Comparison of ENCODE assay signal across 23 cellular contexts in genomic region chr1:200875416-200875815, GRCh38. TPM values are rescaled to one million over a fixed set of nuclear protein-coding genes. Genes with fewer than 3 reads are reported as not detected.
A peak's percentile ranks its signal among the peaks of the same experiment; 100 is the strongest.
DNase-seq lines count a peak whose midpoint lies in the region; TF ChIP-seq lines count a peak whose summit lies in the region.
"Had no signal": no experiment of that assay in that cellular context is flagged by ENCODE, and none has a peak within 500 bp of the region (broad histone marks: within the 10 kb centered on the region; RNA-seq: fewer than 3 reads in every experiment).

No MANE protein-coding gene starts in this region.

- H3K4me1 ChIP-seq in CD4-positive, alpha-beta memory T cell (ENCODE audit: insufficient read depth, low read length) = peaks cover 64% of the 10 kb centered on the region
- no peaks in the 10 kb centered on the region for H3K4me1 ChIP-seq in endodermal cell (ENCODE audit: control insufficient read depth, insufficient read depth, low read length)
- peaks cover 22% of the 10 kb centered on the region for H3K4me1 ChIP-seq in neural progenitor cell

- H3K4me2 ChIP-seq in neural progenitor cell = peak overlapping the region; percentile 9

- 86 to 93% methylated on average over 1 to 5 of the region's 5 CpGs for WGBS in endodermal cell (ENCODE audit: insufficient coverage in 1 of 2, insufficient read length in 1 of 2), 2 experiments

- intact Hi-C loops in activated CD4-positive, alpha-beta T cell treated with anti-CD3 and anti-CD28 coated beads, Interleukin-2, amount 10 ng/mL, durations not matched to agents 24 days and 14 days (cut with micrococcal nuclease) = no loop called here
- intact Hi-C loops in CD4-positive, alpha-beta memory T cell (cut with micrococcal nuclease) = no loop called here

- no peaks in the 10 kb centered on the region for H3K79me2 ChIP-seq in neural progenitor cell (ENCODE audit: low read depth)

- no peak overlapping the region for H3K27ac Mint-ChIP-seq in activated CD4-positive, alpha-beta T cell treated with anti-CD3 and anti-CD28 coated beads, Interleukin-2, amount 10 ng/mL, durations not matched to agents 24 days and 14 days
- peak overlapping the region in 5 of 7 donors; percentile 19 to 88 (median 83) for H3K27ac Mint-ChIP-seq in CD4-positive, alpha-beta memory T cell
- H3K27ac Mint-ChIP-seq in endodermal cell (no peak overlapping the region), neural progenitor cell (peak overlapping the region; percentile 79)
- no peak overlapping the region for H3K27ac Mint-ChIP-seq in activated naive CD4-positive, alpha-beta T cell treated with anti-CD3 and anti-CD28 coated beads, Interleukin-2, amount 10 ng/mL, durations not matched to agents 7 days and 5 days
- H3K27ac Mint-ChIP-seq: HFFc6 had no signal

- CTCF ChIA-PET in CD4-positive, alpha-beta memory T cell (lab: Charles Lee; ENCODE audit: partially characterized antibody) = interaction anchor here (0.6 to 1.0 kb wide), 2 partner anchors 17 to 64 kb away, joined by 3 to 4 read pairs; no protein-coding TSS in a partner anchor
- CTCF ChIA-PET in activated naive CD4-positive, alpha-beta T cell treated with anti-CD3 and anti-CD28 coated beads, Interleukin-2, amount 10 ng/mL, durations not matched to agents 7 days and 5 days (lab: Charles Lee) = no interaction called here

- H3K36me3 Mint-ChIP-seq in activated CD4-positive, alpha-beta T cell treated with anti-CD3 and anti-CD28 coated beads, Interleukin-2, amount 10 ng/mL, durations not matched to agents 24 days and 14 days (ENCODE audit: low read depth) = no peaks in the 10 kb centered on the region
- peaks cover 0 to 5% of the 10 kb centered on the region in 2 donors for H3K36me3 Mint-ChIP-seq in CD4-positive, alpha-beta memory T cell
- H3K36me3 Mint-ChIP-seq in endodermal cell (ENCODE audit: low read depth) (no peaks in the 10 kb centered on the region), neural progenitor cell (peaks cover 2% of the 10 kb centered on the region)
- H3K36me3 Mint-ChIP-seq in activated naive CD4-positive, alpha-beta T cell treated with anti-CD3 and anti-CD28 coated beads, Interleukin-2, amount 10 ng/mL, durations not matched to agents 7 days and 5 days = no peaks in the 10 kb centered on the region

- no peaks in the 10 kb centered on the region for H3K9me3 Mint-ChIP-seq in activated CD4-positive, alpha-beta T cell treated with anti-CD3 and anti-CD28 coated beads, Interleukin-2, amount 10 ng/mL, durations not matched to agents 24 days and 14 days
- H3K9me3 Mint-ChIP-seq in CD4-positive, alpha-beta memory T cell = no peaks in the 10 kb centered on the region
- no peaks in the 10 kb centered on the region for H3K9me3 Mint-ChIP-seq in endodermal cell
- peaks cover 2% of the 10 kb centered on the region for H3K9me3 Mint-ChIP-seq in neural progenitor cell
- H3K9me3 Mint-ChIP-seq in activated naive CD4-positive, alpha-beta T cell treated with anti-CD3 and anti-CD28 coated beads, Interleukin-2, amount 10 ng/mL, durations not matched to agents 7 days and 5 days = no peaks in the 10 kb centered on the region
- H3K9me3 Mint-ChIP-seq: H9, HFFc6 had no signal

- DNase-seq in activated CD4-positive, alpha-beta T cell treated with anti-CD3 and anti-CD28 coated beads, Interleukin-2, amount 10 ng/mL, durations not matched to agents 24 days and 14 days = peak; percentile 38
- DNase-seq in activated CD4-positive, alpha-beta T cell treated with anti-CD3 and anti-CD28 coated beads for 48 hours = no peak
- no peak for DNase-seq in CD4-positive, alpha-beta memory T cell
- DNase-seq in endodermal cell (peak; percentile 44), neural progenitor cell (ENCODE audit: low spot score) (no peak), NCI-H774 (lab: John Stamatoyannopoulos, UW) (no peak), RKO (ENCODE audit: low spot score) (no peak)
- no peak for DNase-seq in activated naive CD4-positive, alpha-beta T cell treated with anti-CD3 and anti-CD28 coated beads, Interleukin-2, amount 10 ng/mL, durations not matched to agents 7 days and 5 days
- DNase-seq: ACHN; H9; HFFc6; KG1; NCI-H1092 treated with DMSO at 0.1 percent for 48 hours; NCI-H1436 treated with DMSO at 0.1 percent for 48 hours; NCI-H1930; NCI-H2227 treated with DMSO at 0.1 percent for 48 hours; NCI-H510A; NK-92 treated with Interleukin-12 subunit alpha and Interleukin-12 subunit beta, amount 100 ng/mL, for 24 hours; Peyer's patch; SJCRH30 had no signal

- no peak overlapping the region for H3K9ac ChIP-seq in endodermal cell (ENCODE audit: extremely low read depth, low read length, poor library complexity, severe bottlenecking)
- no peak overlapping the region for H3K9ac ChIP-seq in neural progenitor cell

- no peaks in the 10 kb centered on the region for H3K36me3 ChIP-seq in CD4-positive, alpha-beta memory T cell (ENCODE audit: insufficient read depth, low read length)
- no peaks in the 10 kb centered on the region for H3K36me3 ChIP-seq in endodermal cell (ENCODE audit: control insufficient read depth, insufficient read depth, low read length)
- no peaks in the 10 kb centered on the region for H3K36me3 ChIP-seq in neural progenitor cell
- H3K36me3 ChIP-seq: Peyer's patch, SJCRH30 had no signal

- peaks cover 8% of the 10 kb centered on the region for H3K4me1 Mint-ChIP-seq in activated CD4-positive, alpha-beta T cell treated with anti-CD3 and anti-CD28 coated beads, Interleukin-2, amount 10 ng/mL, durations not matched to agents 24 days and 14 days
- H3K4me1 Mint-ChIP-seq in CD4-positive, alpha-beta memory T cell = peaks cover 37 to 73% (median 62%) of the 10 kb centered on the region in 4 donors
- H3K4me1 Mint-ChIP-seq in endodermal cell (peaks cover 14% of the 10 kb centered on the region), neural progenitor cell (peaks cover 20% of the 10 kb centered on the region)
- H3K4me1 Mint-ChIP-seq in activated naive CD4-positive, alpha-beta T cell treated with anti-CD3 and anti-CD28 coated beads, Interleukin-2, amount 10 ng/mL, durations not matched to agents 7 days and 5 days = peaks cover 26% of the 10 kb centered on the region

- no peak for TF ChIP-seq CTCF in endodermal cell (conservative IDR thresholded peaks at IDR 0.05)
- TF ChIP-seq CTCF in neural progenitor cell (IDR thresholded peaks at IDR 0.05) = no peak

- H2AFZ ChIP-seq in neural progenitor cell (replicated peaks) = peak overlapping the region; percentile 85

- no peaks in the 10 kb centered on the region for H3K9me3 ChIP-seq in CD4-positive, alpha-beta memory T cell (ENCODE audit: control insufficient read depth in 1 of 2, low read length in 2 of 2)
- H3K9me3 ChIP-seq in endodermal cell (ENCODE audit: control insufficient read depth, low read length) = no peaks in the 10 kb centered on the region
- H3K9me3 ChIP-seq in neural progenitor cell (ENCODE audit: low read depth) = no peaks in the 10 kb centered on the region
- H3K9me3 ChIP-seq: Peyer's patch, SJCRH30 had no signal

- no peaks in the 10 kb centered on the region for H3F3A ChIP-seq in neural progenitor cell (ENCODE audit: low read depth)

- POLR2A ChIA-PET in CD4-positive, alpha-beta memory T cell (lab: Charles Lee; ENCODE audit: partially characterized antibody) = interaction anchor here (1.0 to 2.9 kb wide), 3 partner anchors 9 to 13 kb away, joined by 4 to 14 read pairs (median 4); no protein-coding TSS in a partner anchor

- no peaks in the 10 kb centered on the region for H3K27me3 ChIP-seq in CD4-positive, alpha-beta memory T cell (ENCODE audit: insufficient read depth, low read length)
- H3K27me3 ChIP-seq in endodermal cell (ENCODE audit: control insufficient read depth, insufficient read depth, low read length, poor library complexity, severe bottlenecking) (no peaks in the 10 kb centered on the region), neural progenitor cell (no peaks in the 10 kb centered on the region)
- H3K27me3 ChIP-seq: SJCRH30 had no signal

- H3K27ac ChIP-seq in CD4-positive, alpha-beta memory T cell (ENCODE audit: low read depth, low read length) = no peak overlapping the region
- H3K27ac ChIP-seq in endodermal cell (ENCODE audit: low read depth, low read length) (no peak overlapping the region), neural progenitor cell (no peak overlapping the region)
- H3K27ac ChIP-seq: 22Rv1, C4-2B, Peyer's patch, SJCRH30 had no signal

- no peak overlapping the region for H3K4me3 Mint-ChIP-seq in activated CD4-positive, alpha-beta T cell treated with anti-CD3 and anti-CD28 coated beads, Interleukin-2, amount 10 ng/mL, durations not matched to agents 24 days and 14 days
- H3K4me3 Mint-ChIP-seq in CD4-positive, alpha-beta memory T cell = peak overlapping the region in 7 of 8 donors; percentile 56 to 89 (median 83)
- H3K4me3 Mint-ChIP-seq in endodermal cell (no peak overlapping the region), neural progenitor cell (peak overlapping the region; percentile 55)
- no peak overlapping the region for H3K4me3 Mint-ChIP-seq in activated naive CD4-positive, alpha-beta T cell treated with anti-CD3 and anti-CD28 coated beads, Interleukin-2, amount 10 ng/mL, durations not matched to agents 7 days and 5 days
- H3K4me3 Mint-ChIP-seq: H9, HFFc6 had no signal

- no peaks in the 10 kb centered on the region for H4K20me1 ChIP-seq in neural progenitor cell (ENCODE audit: low read depth)

- H3K4me3 ChIP-seq in CD4-positive, alpha-beta memory T cell (ENCODE audit: low read length in 2 of 2) = no peak overlapping the region
- H3K4me3 ChIP-seq in endodermal cell (ENCODE audit: low read length) = no peak overlapping the region
- H3K4me3 ChIP-seq in neural progenitor cell = no peak overlapping the region
- H3K4me3 ChIP-seq: Peyer's patch, SJCRH30 had no signal

- peaks cover 63% of the 10 kb centered on the region for H3K27me3 Mint-ChIP-seq in activated CD4-positive, alpha-beta T cell treated with anti-CD3 and anti-CD28 coated beads, Interleukin-2, amount 10 ng/mL, durations not matched to agents 24 days and 14 days
- peaks cover 0 to 10% of the 10 kb centered on the region in 2 donors for H3K27me3 Mint-ChIP-seq in CD4-positive, alpha-beta memory T cell
- H3K27me3 Mint-ChIP-seq in endodermal cell (ENCODE audit: insufficient read depth) (peaks cover 19% of the 10 kb centered on the region), neural progenitor cell (ENCODE audit: insufficient read depth, low read depth) (no peaks in the 10 kb centered on the region)
- H3K27me3 Mint-ChIP-seq in activated naive CD4-positive, alpha-beta T cell treated with anti-CD3 and anti-CD28 coated beads, Interleukin-2, amount 10 ng/mL, durations not matched to agents 7 days and 5 days = peaks cover 80% of the 10 kb centered on the region

RNA-seq across cellular contexts. Expression of gene GPR25, which starts 2.6 kb away (rescaled TPM):
- total RNA-seq in activated CD4-positive, alpha-beta T cell treated with anti-CD3 and anti-CD28 coated beads, Interleukin-2, amount 10 ng/mL, durations not matched to agents 24 days and 14 days = not detected in 2 replicates
- 1 to 10 TPM; 7.7 to 9.2 TPM for total RNA-seq in CD4-positive, alpha-beta memory T cell
- 10 to 100 TPM; 23.0 to 66.5 TPM for polyA plus RNA-seq in CD4-positive, alpha-beta memory T cell
- total RNA-seq in endodermal cell = not detected
- not detected for polyA plus RNA-seq in endodermal cell (2013, experiment 1 of 2)
- polyA plus RNA-seq in endodermal cell (2013, experiment 2 of 2) = not detected
- total RNA-seq in neural progenitor cell (ENCODE audit: low replicate concordance) = not detected in 2 replicates
- total RNA-seq: H9, HFFc6, HT1080, Peyer's patch, SJCRH30 had no signal

RNA-seq across cellular contexts. Expression of gene INAVA, which starts 19.3 kb away (rescaled TPM):
- total RNA-seq in activated CD4-positive, alpha-beta T cell treated with anti-CD3 and anti-CD28 coated beads, Interleukin-2, amount 10 ng/mL, durations not matched to agents 24 days and 14 days = not detected in 2 replicates
- under 1 TPM; 0.20 to 0.28 TPM for total RNA-seq in CD4-positive, alpha-beta memory T cell
- polyA plus RNA-seq in CD4-positive, alpha-beta memory T cell = under 1 TPM in 1 of 2 donors, not detected in 1; 0.70 TPM
- total RNA-seq in endodermal cell = 10 to 100 TPM; 59.5 to 61.5 TPM
- polyA plus RNA-seq in endodermal cell (2013, experiment 1 of 2) = 27.8 TPM
- polyA plus RNA-seq in endodermal cell (2013, experiment 2 of 2) = 26.1 TPM
- total RNA-seq in neural progenitor cell (ENCODE audit: low replicate concordance) = 23.7 and 63.1 TPM in 2 replicates
- total RNA-seq: HFFc6, HT1080 had no signal

Comparison
In these comparisons a context has a peak if more than half of its experiments do, and no peak if none do; other contexts are left out.
1. DNase-seq: peak in activated CD4-positive, alpha-beta T cell treated with anti-CD3 and anti-CD28 coated beads, Interleukin-2, amount 10 ng/mL, durations not matched to agents 24 days and 14 days (single experiment) and endodermal cell (single experiment); none in activated CD4-positive, alpha-beta T cell treated with anti-CD3 and anti-CD28 coated beads for 48 hours (single experiment), CD4-positive, alpha-beta memory T cell (0 of 5), neural progenitor cell (single experiment), NCI-H774 (single experiment), RKO (single experiment) and activated naive CD4-positive, alpha-beta T cell treated with anti-CD3 and anti-CD28 coated beads, Interleukin-2, amount 10 ng/mL, durations not matched to agents 7 days and 5 days (single experiment).
2. H3K27ac Mint-ChIP-seq: peak in CD4-positive, alpha-beta memory T cell (5 of 7) and neural progenitor cell (single experiment); none in activated CD4-positive, alpha-beta T cell treated with anti-CD3 and anti-CD28 coated beads, Interleukin-2, amount 10 ng/mL, durations not matched to agents 24 days and 14 days (single experiment), endodermal cell (single experiment) and activated naive CD4-positive, alpha-beta T cell treated with anti-CD3 and anti-CD28 coated beads, Interleukin-2, amount 10 ng/mL, durations not matched to agents 7 days and 5 days (single experiment).
3. H3K4me3 Mint-ChIP-seq: peak in CD4-positive, alpha-beta memory T cell (7 of 8) and neural progenitor cell (single experiment); none in activated CD4-positive, alpha-beta T cell treated with anti-CD3 and anti-CD28 coated beads, Interleukin-2, amount 10 ng/mL, durations not matched to agents 24 days and 14 days (single experiment), endodermal cell (single experiment) and activated naive CD4-positive, alpha-beta T cell treated with anti-CD3 and anti-CD28 coated beads, Interleukin-2, amount 10 ng/mL, durations not matched to agents 7 days and 5 days (single experiment).
4. RNA of gene INAVA, which starts 19.3 kb away (total RNA-seq): 59.5 to 61.5 TPM in endodermal cell and 23.7 to 63.1 TPM in neural progenitor cell; 0.20 to 0.28 TPM in CD4-positive, alpha-beta memory T cell and not detected in activated CD4-positive, alpha-beta T cell treated with anti-CD3 and anti-CD28 coated beads, Interleukin-2, amount 10 ng/mL, durations not matched to agents 24 days and 14 days; every median in the first group is over 10 times any median in the second.